ENCODE assay signal across 1 cellular context in the genomic region with DNA sequence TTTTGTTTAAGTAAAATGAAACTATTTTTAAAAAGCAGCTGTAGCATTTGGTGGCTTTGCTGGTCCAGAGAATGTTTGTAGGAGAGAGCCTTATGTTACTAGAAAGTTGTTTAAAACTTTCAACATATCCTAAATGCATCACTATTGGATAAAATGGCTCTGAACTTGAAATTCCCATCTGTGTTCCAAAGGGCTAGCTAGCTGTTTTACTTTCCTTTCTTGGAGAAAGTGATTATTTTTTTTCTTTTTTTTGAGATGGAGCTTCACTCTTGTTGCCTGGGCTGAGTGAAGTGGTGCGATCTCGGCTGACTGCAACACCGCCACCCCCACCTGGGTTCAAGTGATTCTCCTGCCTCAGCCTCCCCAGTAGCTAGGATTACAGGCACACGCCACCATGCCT.
TF ChIP-seq lines count a peak whose summit lies in the region.

No MANE protein-coding gene starts in this region.

TF ChIP-seq in IMR-90, 13 proteins besides CTCF, POLR2A, EP300 and RAD21 (continued from another document):
- TF ChIP-seq, protein P1, sequence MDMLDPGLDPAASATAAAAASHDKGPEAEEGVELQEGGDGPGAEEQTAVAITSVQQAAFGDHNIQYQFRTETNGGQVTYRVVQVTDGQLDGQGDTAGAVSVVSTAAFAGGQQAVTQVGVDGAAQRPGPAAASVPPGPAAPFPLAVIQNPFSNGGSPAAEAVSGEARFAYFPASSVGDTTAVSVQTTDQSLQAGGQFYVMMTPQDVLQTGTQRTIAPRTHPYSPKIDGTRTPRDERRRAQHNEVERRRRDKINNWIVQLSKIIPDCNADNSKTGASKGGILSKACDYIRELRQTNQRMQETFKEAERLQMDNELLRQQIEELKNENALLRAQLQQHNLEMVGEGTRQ (IDR thresholded peaks at IDR 0.05; ENCODE audit: low read depth, low read length), result no peak
- TF ChIP-seq NFE2L2 (IDR thresholded peaks at IDR 0.05; ENCODE audit: low read depth, low read length), result no peak
- TF ChIP-seq MXI1 (IDR thresholded peaks at IDR 0.05; ENCODE audit: borderline replicate concordance, low read depth, low read length), result no peak
- no peak for TF ChIP-seq SMC3 (IDR thresholded peaks at IDR 0.05; ENCODE audit: low read depth, low read length)
